Comparison of ENCODE assay signal across 8 cellular contexts in the genomic region with DNA sequence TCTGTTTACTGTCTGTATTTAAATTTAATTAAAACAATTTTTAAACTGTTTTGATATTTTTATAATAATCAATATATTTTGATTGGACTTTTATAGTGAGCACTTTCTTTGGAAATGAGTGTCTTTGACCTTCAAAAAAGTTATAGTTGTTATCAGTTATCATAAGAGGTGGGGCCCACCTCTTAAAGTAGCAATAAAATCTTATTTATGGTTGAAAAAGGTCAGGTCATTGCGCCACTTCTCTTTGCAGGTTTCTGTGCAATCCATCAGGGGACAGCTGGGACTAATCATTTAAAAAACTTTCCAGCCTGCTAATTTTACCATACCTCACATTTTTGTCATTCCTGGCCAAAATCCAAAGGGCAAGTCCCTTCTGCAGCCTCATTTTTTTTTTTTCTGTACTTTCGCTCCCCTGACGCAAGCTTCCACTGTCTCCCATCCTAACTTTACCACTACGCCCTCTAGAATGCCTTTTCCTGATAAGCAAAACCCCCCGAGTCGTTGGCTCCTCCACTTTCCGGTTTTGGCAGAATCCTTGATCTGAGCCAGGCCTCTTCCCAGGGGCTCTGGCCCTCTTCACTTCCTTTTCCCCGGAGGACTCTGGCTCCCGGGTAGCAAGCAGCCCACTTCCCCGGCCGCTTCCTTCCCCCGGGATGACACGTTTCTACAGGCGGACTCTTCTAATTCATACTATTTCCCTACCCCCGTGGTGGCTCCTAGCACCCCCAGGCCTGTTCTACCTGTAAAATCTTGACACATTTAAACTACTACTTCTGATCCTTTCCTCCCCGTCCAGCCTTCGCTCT. TPM values are rescaled to one million over a fixed set of nuclear protein-coding genes. Genes with fewer than 3 reads are reported as not detected.
DNase-seq lines count a peak whose midpoint lies in the region; ATAC-seq, FAIRE-seq and TF ChIP-seq lines count a peak whose summit lies in the region.

No MANE protein-coding gene starts in this region.

- no peaks in the 10 kb centered on the region for H3K4me1 ChIP-seq in esophagus (ENCODE audit: control insufficient read depth in 2 of 2, insufficient read depth in 2 of 2, low read length in 1 of 2)
- H3K4me1 ChIP-seq in muscle layer of colon (ENCODE audit: insufficient read depth, low read length) = peaks cover 11% of the 10 kb centered on the region
- H3K4me1 ChIP-seq in aorta (ENCODE audit: control insufficient read depth in 1 of 2, insufficient read depth in 2 of 2, low read length in 2 of 2) = peaks cover 0 to 2% of the 10 kb centered on the region in 2 donors

- H3K27me3 ChIP-seq in esophagus (ENCODE audit: control insufficient read depth in 1 of 2, insufficient read depth in 2 of 2, low read length in 2 of 2) = no peaks in the 10 kb centered on the region
- no peaks in the 10 kb centered on the region for H3K27me3 ChIP-seq in muscle layer of colon (ENCODE audit: control insufficient read depth in 1 of 2, insufficient read depth in 2 of 2, low read length in 2 of 2)
- no peaks in the 10 kb centered on the region for H3K27me3 ChIP-seq in aorta (ENCODE audit: control insufficient read depth in 1 of 2, insufficient read depth in 2 of 2, low read length in 1 of 2)

- DNase-seq in AG09319 (ENCODE audit: extremely low read depth, low read depth) (peak; percentile 94), GM12892 (ENCODE audit: insufficient read length) (no peak), M059J (ENCODE audit: low read depth) (peak; percentile 85), UCSD-AML1 (lab: John Stamatoyannopoulos, UW; ENCODE audit: unreplicated experiment) (peak; percentile 71), aorta (peak; percentile 71 to 79)

- TF ChIP-seq POLR2A in GM12892 (IDR thresholded peaks at IDR 0.05; ENCODE audit: low read depth, low read length) = no peak

- peak; percentile 54 for FAIRE-seq in GM12892 (lab: Jason Lieb, UNC)

- intact Hi-C loops in aorta (cut with DNase I) = loop anchor here (10.0 kb wide), 3 partner anchors 48 to 672 kb away; partner anchors contain the start of genes AFG3L2 (in 1 of the 2) and CEP192 (in 1 of the 2)

- 4 to 5% methylated on average over 17 of the region's 17 CpGs for WGBS in esophagus, 2 donors
- 5% methylated on average over 17 of the region's 17 CpGs for WGBS in aorta, 2 donors

- H3K4me3 ChIP-seq in esophagus (ENCODE audit: low read depth in 1 of 2, low read length in 2 of 2) (peak overlapping the region; percentile 47 to 74), muscle layer of colon (ENCODE audit: low read depth in 1 of 2, low read length in 2 of 2) (peak overlapping the region; percentile 58 to 76), aorta (ENCODE audit: low read length in 2 of 2) (peak overlapping the region; percentile 3 to 43)

- H3K36me3 ChIP-seq in esophagus (ENCODE audit: control insufficient read depth in 2 of 2, insufficient read depth in 2 of 2, low read length in 1 of 2) = no peaks in the 10 kb centered on the region
- H3K36me3 ChIP-seq in muscle layer of colon (ENCODE audit: insufficient read depth, low read length) = no peaks in the 10 kb centered on the region
- H3K36me3 ChIP-seq in aorta (ENCODE audit: control insufficient read depth in 1 of 2, insufficient read depth in 2 of 2, low read length in 1 of 2) = no peaks in the 10 kb centered on the region

- H3K27ac ChIP-seq in esophagus (ENCODE audit: low read depth in 2 of 2, low read length in 1 of 2) (peak overlapping the region; percentile 80 to 100), muscle layer of colon (ENCODE audit: low read depth, low read length) (peak overlapping the region; percentile 94), aorta (ENCODE audit: low read depth in 1 of 2, low read length in 2 of 2) (peak overlapping the region; percentile 85 to 91)

- TF ChIP-seq CTCF in AG09319 (IDR thresholded peaks at IDR 0.05; ENCODE audit: low read depth, low read length) = peak; percentile 24

- H3K9me3 ChIP-seq in esophagus (ENCODE audit: control insufficient read depth in 2 of 2, insufficient read depth in 1 of 2, low read depth in 1 of 2, low read length in 1 of 2) (no peaks in the 10 kb centered on the region), muscle layer of colon (ENCODE audit: low read length) (no peaks in the 10 kb centered on the region), aorta (ENCODE audit: control insufficient read depth, low read length) (no peaks in the 10 kb centered on the region)

- H3K9ac ChIP-seq in muscle layer of colon (ENCODE audit: low read length) = peak overlapping the region; percentile 84

- no peak for ATAC-seq in aorta (ENCODE audit: low FRiP score)
- ATAC-seq in HG02840 (IDR thresholded peaks at IDR 0.05; ENCODE audit: low FRiP score, unreplicated experiment) = no peak

RNA-seq across cellular contexts. Expression of gene SEH1L, which starts 1.1 kb away (rescaled TPM):
- polyA plus RNA-seq in GM12892 (2012; ENCODE audit: missing spikeins) = 40.2 TPM
- 28.0 and 40.9 TPM in 2 replicates for total RNA-seq in M059J (2014; rRNA removed; shearing (Covaris generic))
- polyA plus RNA-seq in esophagus (10 to 100 TPM; 19.3 to 20.0 TPM), aorta (10 to 100 TPM; 10.8 to 16.4 TPM)
- 10 to 100 TPM; 33.0 to 45.9 TPM for total RNA-seq in aorta

RNA-seq across cellular contexts. Expression of gene CEP192, which starts 44.4 kb away (rescaled TPM):
- polyA plus RNA-seq in GM12892 (2012; ENCODE audit: missing spikeins) = 22.6 TPM
- total RNA-seq in M059J (2014; rRNA removed; shearing (Covaris generic)) = 22.8 and 26.1 TPM in 2 replicates
- 1 to 10 TPM; 6.6 to 6.8 TPM for polyA plus RNA-seq in esophagus
- 10 to 100 TPM; 21.4 to 31.4 TPM for total RNA-seq in aorta
- 10 to 100 TPM; 12.7 to 13.0 TPM for polyA plus RNA-seq in aorta
